Comparison of ENCODE assay signal across 27 cellular contexts in genomic region chr12:57490126-57490525, GRCh38. TPM values are rescaled to one million over a fixed set of nuclear protein-coding genes. Genes with fewer than 3 reads are reported as not detected.
A peak's percentile ranks its signal among the peaks of the same experiment; 100 is the strongest.
DNase-seq lines count a peak whose midpoint lies in the region; ATAC-seq and TF ChIP-seq lines count a peak whose summit lies in the region.
"Had no signal": no experiment of that assay in that cellular context is flagged by ENCODE, and none has a peak within 500 bp of the region (broad histone marks: within the 10 kb centered on the region; RNA-seq: fewer than 3 reads in every experiment).

No MANE protein-coding gene starts in this region.

- H3K9me3 ChIP-seq in DOHH2 (ENCODE audit: control insufficient read depth, insufficient read depth, low read length), result no peaks in the 10 kb centered on the region
- H3K9me3 ChIP-seq in osteoblast (ENCODE audit: low read depth, low read length), result no peaks in the 10 kb centered on the region
- H3K9me3 ChIP-seq: Caco-2, mucosa of descending colon, psoas muscle had no signal

- H3K27ac ChIP-seq in DOHH2 (ENCODE audit: low read depth, low read length) (no peak overlapping the region), osteoblast (ENCODE audit: low read depth, low read length) (peak overlapping the region; percentile 1)
- H3K27ac ChIP-seq: BLaER1, KMS-11, psoas muscle had no signal

- no peaks in the 10 kb centered on the region for H3K9me2 ChIP-seq in DOHH2 (replicated peaks; ENCODE audit: control insufficient read depth, low read length)

- H3F3A ChIP-seq in DOHH2 (ENCODE audit: control insufficient read depth, insufficient read depth), result 0 out of 2 replicates have a peak, but pooled peaks cover 5% of the 10 kb centered on the region

- H3K9me3 Mint-ChIP-seq in activated T-cell treated with anti-CD3 and anti-CD28 coated beads, Interleukin-2, amount 50 U/mL, for 4 hours, result no peaks in the 10 kb centered on the region
- H3K9me3 Mint-ChIP-seq in activated T-helper 1 cell treated with anti-CD3 and anti-CD28 coated beads, Interleukin-12 subunit alpha, Interleukin-12 subunit beta, Interleukin-2, Interleukin-4 antibody, amounts not matched to agents 30 ng/mL and 10 ng/mL and 1 ng/mL, durations not matched to agents 14 hours and 24 hours and 36 hours, result no peaks in the 10 kb centered on the region
- H3K9me3 Mint-ChIP-seq: activated CD4-positive, alpha-beta T cell treated with anti-CD3 and anti-CD28 coated beads, Interleukin-2, amount 10 ng/mL, durations not matched to agents 7 days and 5 days; T-helper 1 cell treated with Interleukin-12 subunit alpha and Interleukin-12 subunit beta and Interleukin-4 antibody, amounts not matched to agents 30 μg/mL and 1 μg/mL, for 36 hours had no signal

- H3K4me2 ChIP-seq in DOHH2 (ENCODE audit: low read length) (peak overlapping the region; percentile 8; the same call in 1 of the 2 replicates), osteoblast (ENCODE audit: insufficient read depth, low read length) (no peak overlapping the region)

- H3K4me3 ChIP-seq in DOHH2 (ENCODE audit: low read length) (no peak overlapping the region), osteoblast (ENCODE audit: insufficient read depth, low read length) (no peak overlapping the region)
- H3K4me3 ChIP-seq: BLaER1, GM12878, lung, mucosa of descending colon had no signal

- H3K4me1 ChIP-seq in DOHH2 (ENCODE audit: control insufficient read depth, low read length) (peaks cover 19% of the 10 kb centered on the region), osteoblast (ENCODE audit: insufficient read depth, low read length) (peaks cover 9% of the 10 kb centered on the region)

- H4K20me1 ChIP-seq in DOHH2 (ENCODE audit: control insufficient read depth, insufficient read depth, low read depth, low read length) (no peaks in the 10 kb centered on the region), osteoblast (ENCODE audit: insufficient read depth, low read length) (peaks cover 12% of the 10 kb centered on the region)

- TF ChIP-seq CTCF in DOHH2 (IDR thresholded peaks at IDR 0.05; ENCODE audit: low read depth, low read length, poor library complexity, severe bottlenecking) (no peak), osteoblast (IDR thresholded peaks at IDR 0.05; ENCODE audit: extremely low read depth, low read depth, low read length) (no peak)

- peaks cover 30% of the 10 kb centered on the region for H3K4me1 Mint-ChIP-seq in activated T-cell treated with anti-CD3 and anti-CD28 coated beads, Interleukin-2, amount 50 U/mL, for 4 hours (ENCODE audit: low read depth)
- peaks cover 33% of the 10 kb centered on the region for H3K4me1 Mint-ChIP-seq in activated T-helper 1 cell treated with anti-CD3 and anti-CD28 coated beads, Interleukin-12 subunit alpha, Interleukin-12 subunit beta, Interleukin-2, Interleukin-4 antibody, amounts not matched to agents 30 ng/mL and 10 ng/mL and 1 ng/mL, durations not matched to agents 14 hours and 24 hours and 36 hours (ENCODE audit: low read depth)

- H3K27me3 ChIP-seq in DOHH2 (ENCODE audit: control insufficient read depth, low read length) (no peaks in the 10 kb centered on the region), osteoblast (ENCODE audit: insufficient read depth, low read length) (no peaks in the 10 kb centered on the region)
- H3K27me3 ChIP-seq: BLaER1 had no signal

- DNase-seq in activated T-cell treated with anti-CD3 and anti-CD28 coated beads, Interleukin-2, amount 50 U/mL, for 4 hours, result no peak
- DNase-seq in activated T-cell treated with anti-CD3 and anti-CD28 coated beads, Interleukin-2, amount 50 U/mL, for 48 hours, result no peak
- DNase-seq in activated T-helper 1 cell treated with anti-CD3 and anti-CD28 coated beads, Interleukin-12 subunit alpha, Interleukin-12 subunit beta, Interleukin-2, Interleukin-4 antibody, amounts not matched to agents 30 ng/mL and 10 ng/mL and 1 ng/mL, durations not matched to agents 14 hours and 24 hours and 36 hours (ENCODE audit: low spot score), result no peak
- DNase-seq in osteoblast (ENCODE audit: insufficient read length, low spot score, missing footprints) (no peak), RPMI8226 (no peak)
- DNase-seq: activated CD4-positive, alpha-beta T cell treated with anti-CD3 and anti-CD28 coated beads, Interleukin-2, amount 10 ng/mL, durations not matched to agents 7 days and 5 days; activated CD8-positive, alpha-beta memory T cell treated with anti-CD3 and anti-CD28 coated beads, Interleukin-2, amount 50 U/mL, for 48 hours; Caco-2; H7; head of caudate nucleus; kidney glomerular epithelial cell; NCI-H146; NCI-H510A; NK-92 treated with Interleukin-12 subunit alpha and Interleukin-12 subunit beta, amount 100 ng/mL, for 24 hours; psoas muscle; stimulated activated CD8-positive, alpha-beta memory T cell treated with anti-CD3 and anti-CD28 coated beads, Interleukin-4, amount 100 ng/mL, for 48 hours; trophoblast cell had no signal

- H3K4me3 Mint-ChIP-seq in activated T-cell treated with anti-CD3 and anti-CD28 coated beads, Interleukin-2, amount 50 U/mL, for 4 hours, result peak overlapping the region; percentile 98
- H3K4me3 Mint-ChIP-seq in activated T-helper 1 cell treated with anti-CD3 and anti-CD28 coated beads, Interleukin-12 subunit alpha, Interleukin-12 subunit beta, Interleukin-2, Interleukin-4 antibody, amounts not matched to agents 30 ng/mL and 10 ng/mL and 1 ng/mL, durations not matched to agents 14 hours and 24 hours and 36 hours, result no peak overlapping the region

- H3K79me2 ChIP-seq in DOHH2 (ENCODE audit: control insufficient read depth, low read length) (peaks cover 40% of the 10 kb centered on the region), osteoblast (ENCODE audit: insufficient read depth, low read length) (peaks cover 42% of the 10 kb centered on the region)

- no peaks in the 10 kb centered on the region for H3K27me3 Mint-ChIP-seq in activated T-cell treated with anti-CD3 and anti-CD28 coated beads, Interleukin-2, amount 50 U/mL, for 4 hours (ENCODE audit: low read depth)
- H3K27me3 Mint-ChIP-seq in activated T-helper 1 cell treated with anti-CD3 and anti-CD28 coated beads, Interleukin-12 subunit alpha, Interleukin-12 subunit beta, Interleukin-2, Interleukin-4 antibody, amounts not matched to agents 30 ng/mL and 10 ng/mL and 1 ng/mL, durations not matched to agents 14 hours and 24 hours and 36 hours (ENCODE audit: insufficient read depth), result no peaks in the 10 kb centered on the region
- H3K27me3 Mint-ChIP-seq: activated CD4-positive, alpha-beta T cell treated with anti-CD3 and anti-CD28 coated beads, Interleukin-2, amount 10 ng/mL, durations not matched to agents 7 days and 5 days had no signal

- ATAC-seq in activated T-cell treated with anti-CD3 and anti-CD28 coated beads, Interleukin-2, amount 50 U/mL, for 4 hours, result no peak
- ATAC-seq in HG02970 (IDR thresholded peaks at IDR 0.05; ENCODE audit: low FRiP score, unreplicated experiment) (no peak), GM18873 (IDR thresholded peaks at IDR 0.05; ENCODE audit: low FRiP score, unreplicated experiment) (no peak)
- ATAC-seq: GM12878, mucosa of descending colon, psoas muscle had no signal

- H3K36me3 Mint-ChIP-seq in activated T-cell treated with anti-CD3 and anti-CD28 coated beads, Interleukin-2, amount 50 U/mL, for 4 hours (ENCODE audit: insufficient read depth), result peaks cover 34% of the 10 kb centered on the region
- peaks cover 40% of the 10 kb centered on the region for H3K36me3 Mint-ChIP-seq in activated T-helper 1 cell treated with anti-CD3 and anti-CD28 coated beads, Interleukin-12 subunit alpha, Interleukin-12 subunit beta, Interleukin-2, Interleukin-4 antibody, amounts not matched to agents 30 ng/mL and 10 ng/mL and 1 ng/mL, durations not matched to agents 14 hours and 24 hours and 36 hours (ENCODE audit: low read depth)

- intact Hi-C loops in activated T-helper 1 cell treated with anti-CD3 and anti-CD28 coated beads, Interleukin-12 subunit alpha, Interleukin-12 subunit beta, Interleukin-2, Interleukin-4 antibody, amounts not matched to agents 30 ng/mL and 10 ng/mL and 1 ng/mL, durations not matched to agents 14 hours and 24 hours and 36 hours (cut with micrococcal nuclease), result no loop called here

- H3K36me3 ChIP-seq in DOHH2 (ENCODE audit: control insufficient read depth, low read length), result peaks cover 52% of the 10 kb centered on the region
- H3K36me3 ChIP-seq in osteoblast (ENCODE audit: insufficient read depth, low read length), result peaks cover 34% of the 10 kb centered on the region

- peak overlapping the region; percentile 45 for H3K27ac Mint-ChIP-seq in activated T-helper 1 cell treated with anti-CD3 and anti-CD28 coated beads, Interleukin-12 subunit alpha, Interleukin-12 subunit beta, Interleukin-2, Interleukin-4 antibody, amounts not matched to agents 30 ng/mL and 10 ng/mL and 1 ng/mL, durations not matched to agents 14 hours and 24 hours and 36 hours
- H3K27ac Mint-ChIP-seq: activated CD4-positive, alpha-beta T cell treated with anti-CD3 and anti-CD28 coated beads, Interleukin-2, amount 10 ng/mL, durations not matched to agents 7 days and 5 days had no signal

- no peak overlapping the region for H2AFZ ChIP-seq in osteoblast (ENCODE audit: low read length)

RNA-seq across cellular contexts. Expression of gene MARS1, which starts 2.3 kb away (rescaled TPM):
- 100 to 1,000 TPM; 505 to 565 (median 534) TPM for total RNA-seq in activated T-cell treated with anti-CD3 and anti-CD28 coated beads, Interleukin-2, amount 50 U/mL, for 4 hours
- total RNA-seq in activated T-helper 1 cell treated with anti-CD3 and anti-CD28 coated beads, Interleukin-12 subunit alpha, Interleukin-12 subunit beta, Interleukin-2, Interleukin-4 antibody, amounts not matched to agents 30 ng/mL and 10 ng/mL and 1 ng/mL, durations not matched to agents 14 hours and 24 hours and 36 hours, result 283 and 318 TPM in 2 replicates
- total RNA-seq in osteoblast, result 171 and 187 TPM in 2 replicates

RNA-seq across cellular contexts. Expression of gene ARHGAP9, which starts 10.5 kb away (rescaled TPM):
- total RNA-seq in activated T-cell treated with anti-CD3 and anti-CD28 coated beads, Interleukin-2, amount 50 U/mL, for 4 hours, result 10 to 100 TPM; 54.5 to 64.6 (median 57.7) TPM
- 102 TPM in 2 replicates for total RNA-seq in activated T-helper 1 cell treated with anti-CD3 and anti-CD28 coated beads, Interleukin-12 subunit alpha, Interleukin-12 subunit beta, Interleukin-2, Interleukin-4 antibody, amounts not matched to agents 30 ng/mL and 10 ng/mL and 1 ng/mL, durations not matched to agents 14 hours and 24 hours and 36 hours
- total RNA-seq in osteoblast, result 0.29 and 0.36 TPM in 2 replicates
- total RNA-seq: RPMI7951 had no signal

RNA-seq across cellular contexts. Expression of gene DDIT3, which starts 30.2 kb away (rescaled TPM):
- total RNA-seq in activated T-cell treated with anti-CD3 and anti-CD28 coated beads, Interleukin-2, amount 50 U/mL, for 4 hours, result 10 to 100 TPM in 2 of 3 donors, 1 to 10 TPM in 1; 9.2 to 12.2 (median 10.8) TPM
- 17.8 and 18.1 TPM in 2 replicates for total RNA-seq in activated T-helper 1 cell treated with anti-CD3 and anti-CD28 coated beads, Interleukin-12 subunit alpha, Interleukin-12 subunit beta, Interleukin-2, Interleukin-4 antibody, amounts not matched to agents 30 ng/mL and 10 ng/mL and 1 ng/mL, durations not matched to agents 14 hours and 24 hours and 36 hours
- 118 and 136 TPM in 2 replicates for total RNA-seq in osteoblast

RNA-seq across cellular contexts. Expression of gene GLI1, which starts 30.5 kb away (rescaled TPM):
- 1 to 10 TPM in 1 of 3 donors, under 1 TPM in 2; 0.46 to 1.7 (median 0.65) TPM for total RNA-seq in activated T-cell treated with anti-CD3 and anti-CD28 coated beads, Interleukin-2, amount 50 U/mL, for 4 hours
- 1.5 and 2.5 TPM in 2 replicates for total RNA-seq in activated T-helper 1 cell treated with anti-CD3 and anti-CD28 coated beads, Interleukin-12 subunit alpha, Interleukin-12 subunit beta, Interleukin-2, Interleukin-4 antibody, amounts not matched to agents 30 ng/mL and 10 ng/mL and 1 ng/mL, durations not matched to agents 14 hours and 24 hours and 36 hours
- total RNA-seq in osteoblast, result 0.29 and 0.36 TPM in 2 replicates

RNA-seq across cellular contexts. Expression of gene MBD6, which starts 32.5 kb away (rescaled TPM):
- 10 to 100 TPM; 56.3 to 59.4 (median 57.5) TPM for total RNA-seq in activated T-cell treated with anti-CD3 and anti-CD28 coated beads, Interleukin-2, amount 50 U/mL, for 4 hours
- 63.3 and 66.8 TPM in 2 replicates for total RNA-seq in activated T-helper 1 cell treated with anti-CD3 and anti-CD28 coated beads, Interleukin-12 subunit alpha, Interleukin-12 subunit beta, Interleukin-2, Interleukin-4 antibody, amounts not matched to agents 30 ng/mL and 10 ng/mL and 1 ng/mL, durations not matched to agents 14 hours and 24 hours and 36 hours
- total RNA-seq in osteoblast, result 5.0 and 5.8 TPM in 2 replicates

Comparison
In these comparisons a context has a peak if more than half of its experiments do, and no peak if none do; other contexts are left out.
1. RNA of gene ARHGAP9, which starts 10.5 kb away (total RNA-seq): 102 TPM in activated T-helper 1 cell treated with anti-CD3 and anti-CD28 coated beads, Interleukin-12 subunit alpha, Interleukin-12 subunit beta, Interleukin-2, Interleukin-4 antibody, amounts not matched to agents 30 ng/mL and 10 ng/mL and 1 ng/mL, durations not matched to agents 14 hours and 24 hours and 36 hours and 54.5 to 64.6 TPM in activated T-cell treated with anti-CD3 and anti-CD28 coated beads, Interleukin-2, amount 50 U/mL, for 4 hours; 0.29 to 0.36 TPM in osteoblast; every median in the first group is over 10 times any median in the second.